In the genomic region with DNA sequence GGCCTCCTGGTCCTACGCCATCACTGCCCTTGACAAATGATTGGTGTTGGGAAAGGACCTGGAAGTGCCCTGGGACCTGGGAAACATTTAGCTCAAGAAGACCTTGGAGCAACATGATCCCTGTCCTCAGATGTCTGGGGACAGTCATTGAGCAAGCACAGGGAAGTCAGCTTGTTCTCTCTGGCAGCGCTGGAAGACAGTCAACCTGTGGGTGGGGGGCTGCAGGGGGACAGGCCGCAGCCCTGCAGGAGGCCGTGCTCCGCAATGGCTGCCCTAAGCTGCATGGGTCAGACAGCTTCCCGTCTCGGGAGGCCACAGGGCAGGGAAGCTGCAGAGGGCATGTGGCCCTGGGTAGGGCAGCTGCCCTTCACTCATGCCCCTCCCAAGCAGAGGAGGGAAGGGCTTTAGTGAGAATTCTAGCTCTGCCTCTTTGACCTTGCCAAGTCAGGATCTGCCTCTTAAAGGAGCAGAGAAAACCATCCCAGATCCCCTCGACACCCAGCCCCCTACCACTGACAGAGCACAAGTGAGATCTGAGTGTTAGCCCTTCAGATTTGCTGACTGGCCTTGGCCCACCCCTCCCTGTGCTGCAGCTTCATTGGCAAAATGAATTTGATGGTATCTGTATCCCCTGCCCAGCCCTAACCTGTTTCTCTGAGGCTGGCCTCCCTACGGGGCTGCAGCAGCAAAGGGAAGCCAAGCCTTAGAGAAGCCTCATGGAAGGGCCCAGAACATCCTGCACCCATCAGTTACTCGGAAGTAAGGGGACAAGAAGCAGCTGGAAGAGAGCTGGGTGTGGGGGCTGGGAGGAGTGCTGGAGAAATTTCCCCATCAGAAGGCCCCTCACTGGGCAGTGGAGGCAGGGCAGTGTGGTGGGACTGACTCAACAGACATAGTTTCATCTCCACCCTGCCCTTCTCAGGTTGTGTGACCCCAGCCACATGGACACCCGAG, we compare ENCODE assay signal across 15 cellular contexts. TPM values are rescaled to one million over a fixed set of nuclear protein-coding genes. Genes with fewer than 3 reads are reported as not detected.
DNase-seq lines count a peak whose midpoint lies in the region; ATAC-seq, FAIRE-seq and TF ChIP-seq lines count a peak whose summit lies in the region.
"Had no signal": no experiment of that assay in that cellular context is flagged by ENCODE, and none has a peak within 500 bp of the region (broad histone marks: within the 10 kb centered on the region; RNA-seq: fewer than 3 reads in every experiment).

No MANE protein-coding gene starts in this region.

- H3K27me3 Mint-ChIP-seq in activated CD4-positive, alpha-beta T cell treated with anti-CD3 and anti-CD28 coated beads, Interleukin-2, amount 10 ng/mL, durations not matched to agents 24 days and 14 days = no peaks in the 10 kb centered on the region
- H3K27me3 Mint-ChIP-seq in chondrocyte (ENCODE audit: low read depth) = no peaks in the 10 kb centered on the region
- H3K27me3 Mint-ChIP-seq in stimulated activated memory B cell treated with anti-CD40 and anti-IgM and Interleukin-4, amounts not matched to agents 10 μg/mL and 1 μg/mL and 100 μg/mL, for 72 hours = no peaks in the 10 kb centered on the region

- H3K9me3 Mint-ChIP-seq in activated CD4-positive, alpha-beta T cell treated with anti-CD3 and anti-CD28 coated beads, Interleukin-2, amount 10 ng/mL, durations not matched to agents 24 days and 14 days = no peaks in the 10 kb centered on the region
- H3K9me3 Mint-ChIP-seq in chondrocyte (ENCODE audit: low read depth) = no peaks in the 10 kb centered on the region
- no peaks in the 10 kb centered on the region for H3K9me3 Mint-ChIP-seq in stimulated activated memory B cell treated with anti-CD40 and anti-IgM and Interleukin-4, amounts not matched to agents 10 μg/mL and 1 μg/mL and 100 μg/mL, for 72 hours
- H3K9me3 Mint-ChIP-seq: WTC11 had no signal

- peak overlapping the region; percentile 71 for H3K27ac Mint-ChIP-seq in activated CD4-positive, alpha-beta T cell treated with anti-CD3 and anti-CD28 coated beads, Interleukin-2, amount 10 ng/mL, durations not matched to agents 24 days and 14 days
- no peak overlapping the region for H3K27ac Mint-ChIP-seq in chondrocyte (ENCODE audit: unreplicated experiment)
- peak overlapping the region; percentile 99 for H3K27ac Mint-ChIP-seq in stimulated activated memory B cell treated with anti-CD40 and anti-IgM and Interleukin-4, amounts not matched to agents 10 μg/mL and 1 μg/mL and 100 μg/mL, for 72 hours
- H3K27ac Mint-ChIP-seq: WTC11 had no signal

- peak overlapping the region; percentile 29 for H3K27ac ChIP-seq in mesodermal cell (ENCODE audit: low read depth, low read length, severe bottlenecking)

- no peaks in the 10 kb centered on the region for H3K36me3 ChIP-seq in mesodermal cell (ENCODE audit: control insufficient read depth, insufficient read depth, low read length)
- H3K36me3 ChIP-seq: MG63 had no signal

- intact Hi-C loops in activated CD4-positive, alpha-beta T cell treated with anti-CD3 and anti-CD28 coated beads, Interleukin-2, amount 10 ng/mL, durations not matched to agents 24 days and 14 days (cut with micrococcal nuclease) = no loop called here

- H3K4me1 ChIP-seq in mesodermal cell (ENCODE audit: control insufficient read depth, insufficient read depth, low read length, poor library complexity, severe bottlenecking) = peaks cover 33% of the 10 kb centered on the region

- no peak overlapping the region for H3K4me3 Mint-ChIP-seq in activated CD4-positive, alpha-beta T cell treated with anti-CD3 and anti-CD28 coated beads, Interleukin-2, amount 10 ng/mL, durations not matched to agents 24 days and 14 days
- H3K4me3 Mint-ChIP-seq in chondrocyte (ENCODE audit: unreplicated experiment) = no peak overlapping the region
- no peak overlapping the region for H3K4me3 Mint-ChIP-seq in stimulated activated memory B cell treated with anti-CD40 and anti-IgM and Interleukin-4, amounts not matched to agents 10 μg/mL and 1 μg/mL and 100 μg/mL, for 72 hours
- H3K4me3 Mint-ChIP-seq: WTC11 had no signal

- DNase-seq in activated CD4-positive, alpha-beta T cell treated with anti-CD3 and anti-CD28 coated beads, Interleukin-2, amount 10 ng/mL, durations not matched to agents 24 days and 14 days = no peak
- no peak for DNase-seq in activated CD4-positive, alpha-beta T cell treated with anti-CD3 and anti-CD28 coated beads, Interleukin-2, amount 50 U/mL, for 1 hour
- DNase-seq in chondrocyte (ENCODE audit: low spot score) = peak; percentile 62
- no peak for DNase-seq in GF-D8 (lab: John Stamatoyannopoulos, UW)
- DNase-seq in D721Med (ENCODE audit: insufficient read length, low spot score) = no peak
- no peak for DNase-seq in activated T-cell treated with anti-CD3 and anti-CD28 coated beads, Interleukin-2, amount 50 U/mL, for 1 hour
- DNase-seq: activated effector memory CD4-positive, alpha-beta T cell treated with Interleukin-2 at 50 U/mL for 16 hours; MG63; NCI-H345; stimulated activated CD4-positive, alpha-beta T cell treated with anti-CD3 and anti-CD28 coated beads, Interleukin-15, amount 100 ng/mL, for 24 hours had no signal

- no peak overlapping the region for H3K4me3 ChIP-seq in mesodermal cell (ENCODE audit: extremely low read depth, insufficient read depth, low read length, poor library complexity, severe bottlenecking)
- H3K4me3 ChIP-seq: gastroesophageal sphincter, MG63 had no signal

- H3K36me3 Mint-ChIP-seq in activated CD4-positive, alpha-beta T cell treated with anti-CD3 and anti-CD28 coated beads, Interleukin-2, amount 10 ng/mL, durations not matched to agents 24 days and 14 days (ENCODE audit: low read depth) = peaks cover 40% of the 10 kb centered on the region
- H3K36me3 Mint-ChIP-seq in chondrocyte (ENCODE audit: low read depth) = no peaks in the 10 kb centered on the region
- peaks cover 11% of the 10 kb centered on the region for H3K36me3 Mint-ChIP-seq in stimulated activated memory B cell treated with anti-CD40 and anti-IgM and Interleukin-4, amounts not matched to agents 10 μg/mL and 1 μg/mL and 100 μg/mL, for 72 hours

- H3K4me1 Mint-ChIP-seq in activated CD4-positive, alpha-beta T cell treated with anti-CD3 and anti-CD28 coated beads, Interleukin-2, amount 10 ng/mL, durations not matched to agents 24 days and 14 days = peaks cover 45% of the 10 kb centered on the region
- H3K4me1 Mint-ChIP-seq in chondrocyte (ENCODE audit: low read depth) = peaks cover 43% of the 10 kb centered on the region
- H3K4me1 Mint-ChIP-seq in stimulated activated memory B cell treated with anti-CD40 and anti-IgM and Interleukin-4, amounts not matched to agents 10 μg/mL and 1 μg/mL and 100 μg/mL, for 72 hours = peaks cover 40% of the 10 kb centered on the region

- ATAC-seq in stimulated activated memory B cell treated with anti-CD40 and anti-IgM and Interleukin-4, amounts not matched to agents 10 μg/mL and 1 μg/mL and 100 μg/mL, for 72 hours = no peak
- ATAC-seq: gastroesophageal sphincter, WTC11 had no signal

- H3K9me3 ChIP-seq in mesodermal cell (ENCODE audit: control insufficient read depth, low read length) = no peaks in the 10 kb centered on the region
- H3K9me3 ChIP-seq: gastroesophageal sphincter, MG63 had no signal

- FAIRE-seq in D721Med (lab: Jason Lieb, UNC) = no peak
- FAIRE-seq: A204.1 had no signal

- 69 to 96% methylated on average over 3 to 6 of the region's 11 CpGs for WGBS in mesodermal cell (ENCODE audit: insufficient coverage in 2 of 2), 2 experiments

- TF ChIP-seq CTCF in chondrocyte (IDR thresholded peaks at IDR 0.05) = no peak
- TF ChIP-seq CTCF in D721Med (IDR thresholded peaks at IDR 0.05; ENCODE audit: insufficient read depth, missing control alignments) = no peak

RNA-seq across cellular contexts. Expression of gene SREBF2, which starts 6.2 kb away (rescaled TPM):
- 209 and 218 TPM in 2 replicates for total RNA-seq in activated CD4-positive, alpha-beta T cell treated with anti-CD3 and anti-CD28 coated beads, Interleukin-2, amount 10 ng/mL, durations not matched to agents 24 days and 14 days
- total RNA-seq in chondrocyte = 91.3 to 106 TPM (median 100 TPM) in 3 replicates
- 179 TPM for polyA plus RNA-seq in mesodermal cell (2013, experiment 1 of 2)
- 160 TPM for polyA plus RNA-seq in mesodermal cell (2013, experiment 2 of 2)

RNA-seq across cellular contexts. Expression of gene CCDC134, which starts 26.2 kb away (rescaled TPM):
- total RNA-seq in activated CD4-positive, alpha-beta T cell treated with anti-CD3 and anti-CD28 coated beads, Interleukin-2, amount 10 ng/mL, durations not matched to agents 24 days and 14 days = 19.7 TPM in 2 replicates
- total RNA-seq in chondrocyte = 6.6 to 10.1 TPM (median 7.0 TPM) in 3 replicates
- 6.0 TPM for polyA plus RNA-seq in mesodermal cell (2013, experiment 1 of 2)
- polyA plus RNA-seq in mesodermal cell (2013, experiment 2 of 2) = 4.7 TPM
